10 cellular contexts compared by ENCODE assay signal in the genomic region with DNA sequence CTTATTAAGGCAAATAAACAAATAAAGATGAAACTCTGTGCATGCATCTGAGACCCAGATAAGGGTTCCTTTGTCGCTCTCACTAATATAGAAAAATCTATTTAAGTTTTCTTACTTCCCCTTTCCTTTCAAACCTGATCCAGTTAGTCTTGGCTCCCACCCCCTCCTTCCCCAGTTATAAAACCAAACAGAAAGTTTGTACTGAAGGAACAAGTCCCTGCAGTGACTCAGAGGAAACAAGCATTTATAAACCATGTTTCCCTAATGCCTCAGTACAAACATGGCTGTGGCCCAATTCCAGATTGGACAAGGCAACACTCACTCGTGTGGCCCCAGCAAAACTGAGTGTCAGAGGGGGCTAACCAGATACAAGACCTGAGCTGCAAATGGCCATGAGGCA.
DNase-seq lines count a peak whose midpoint lies in the region; ATAC-seq and TF ChIP-seq lines count a peak whose summit lies in the region.
"Had no signal": no experiment of that assay in that cellular context is flagged by ENCODE, and none has a peak within 500 bp of the region (broad histone marks: within the 10 kb centered on the region; RNA-seq: fewer than 3 reads in every experiment).

No MANE protein-coding gene starts in this region.

- TF ChIP-seq CTCF in SK-N-SH (IDR thresholded peaks at IDR 0.05), result no peak
- no peak for TF ChIP-seq CTCF in OCI-LY7 (conservative IDR thresholded peaks at IDR 0.05; ENCODE audit: low read length)
- no peak for TF ChIP-seq CTCF in fibroblast of villous mesenchyme (IDR thresholded peaks at IDR 0.05; ENCODE audit: insufficient read depth, low read depth, low read length)
- no peak for TF ChIP-seq CTCF in transverse colon (IDR thresholded peaks at IDR 0.05)

- H3F3A ChIP-seq in SK-N-SH (replicated peaks; ENCODE audit: insufficient read depth), result peaks cover 4% of the 10 kb centered on the region

- POLR2A ChIA-PET in SK-N-SH (lab: Yijun Ruan, JAX), result no interaction called here
- POLR2A ChIA-PET in OCI-LY7 (lab: Charles Lee), result interaction anchor here (1.1 to 1.7 kb wide), 3 partner anchors 10 to 20 kb away, joined by 3 to 5 read pairs (median 4); no protein-coding TSS in a partner anchor

- 43% methylated on average over 2 of the region's 2 CpGs for WGBS in SK-N-SH (ENCODE audit: low lambda C conversion rate)
- WGBS in transverse colon (ENCODE audit: low coverage in 1 of 2), 2 donors, result 30 to 36% methylated on average over 2 of the region's 2 CpGs

- no peaks in the 10 kb centered on the region for H4K20me1 ChIP-seq in SK-N-SH (ENCODE audit: insufficient read depth)
- H4K20me1 ChIP-seq in OCI-LY7 (ENCODE audit: insufficient read depth, low read length), result no peaks in the 10 kb centered on the region

- no peaks in the 10 kb centered on the region for H3K79me2 ChIP-seq in SK-N-SH (ENCODE audit: insufficient read depth)
- H3K79me2 ChIP-seq in OCI-LY7 (ENCODE audit: insufficient read depth, low read depth, low read length), result no peaks in the 10 kb centered on the region

- intact Hi-C loops in OCI-LY7 (cut with micrococcal nuclease; ENCODE audit: unreplicated experiment), result loop anchor here (10.0 kb wide), 1 partner anchor 457 kb away; no protein-coding TSS in a partner anchor
- intact Hi-C loops in transverse colon (cut with DNase I; ENCODE audit: low total_unique reads), result no loop called here

- in situ Hi-C loops in transverse colon (cut with MboI; ENCODE audit: low pct_ligation_motif_present in 1 of 4, low pct_unique_long_range_greater_than_20kb in 1 of 4, low sequenced_read_pairs in 3 of 4), result no loop called here

- no peak overlapping the region for H3K4me2 ChIP-seq in SK-N-SH
- peak overlapping the region; percentile 29 for H3K4me2 ChIP-seq in OCI-LY7 (ENCODE audit: low read length)

- 0 out of 2 replicates have a peak overlapping the region, but pooled peaks have one; percentile 1 for H2AFZ ChIP-seq in SK-N-SH (ENCODE audit: low read depth)
- peak overlapping the region; percentile 78 for H2AFZ ChIP-seq in OCI-LY7 (ENCODE audit: low read length)

- TF ChIP-seq POLR2A in transverse colon (IDR thresholded peaks at IDR 0.05), result no peak

- H3K36me3 ChIP-seq in SK-N-SH (replicated peaks in 1 of 2; ENCODE audit: control insufficient read depth in 1 of 2, insufficient read depth in 2 of 2, low read length in 1 of 2) (no peaks in the 10 kb centered on the region), OCI-LY7 (ENCODE audit: insufficient read depth, low read length) (no peaks in the 10 kb centered on the region), transverse colon (no peaks in the 10 kb centered on the region)

- no peak for ATAC-seq in SK-N-SH treated with all-trans-retinoic acid at 6 μM for 48 hours

- TF ChIP-seq RAD21 in SK-N-SH (IDR thresholded peaks at IDR 0.05; ENCODE audit: low read length), result no peak

- no peak overlapping the region for H3K4me3 ChIP-seq in SK-N-SH (ENCODE audit: low read depth in 2 of 2, low read length in 1 of 2)
- no peak overlapping the region for H3K4me3 ChIP-seq in OCI-LY7 (ENCODE audit: low read depth, low read length, poor library complexity, severe bottlenecking)
- no peak overlapping the region for H3K4me3 ChIP-seq in fibroblast of villous mesenchyme (ENCODE audit: low read depth, low read length)
- no peak overlapping the region for H3K4me3 ChIP-seq in transverse colon
- H3K4me3 ChIP-seq: lung, SK-N-MC had no signal

- H3K27me3 ChIP-seq in SK-N-SH (ENCODE audit: insufficient read depth) (no peaks in the 10 kb centered on the region), transverse colon (no peaks in the 10 kb centered on the region)

- no peak for TF ChIP-seq EP300 in SK-N-SH (IDR thresholded peaks at IDR 0.05; ENCODE audit: borderline replicate concordance in 1 of 2, low read depth in 1 of 2, low read length in 1 of 2)
- no peak for TF ChIP-seq EP300 in transverse colon (IDR thresholded peaks at IDR 0.05; ENCODE audit: low read depth)

- H3K4me1 ChIP-seq in SK-N-SH (ENCODE audit: control insufficient read depth in 1 of 2, insufficient read depth in 2 of 2, low read depth in 1 of 2, low read length in 1 of 2) (no peaks in the 10 kb centered on the region), OCI-LY7 (ENCODE audit: insufficient read depth, low read length, poor library complexity, severe bottlenecking) (peaks cover 10% of the 10 kb centered on the region), transverse colon (peaks cover 0 to 31% (median 2%) of the 10 kb centered on the region in 4 donors)

- H3K27ac ChIP-seq in SK-N-SH (ENCODE audit: low read depth in 2 of 2, low read length in 1 of 2) (no peak overlapping the region), OCI-LY7 (ENCODE audit: low read depth, low read length, poor library complexity, severe bottlenecking) (no peak overlapping the region), transverse colon (peak overlapping the region; percentile 52 to 67 (median 58)), substantia nigra (ENCODE audit: low read depth, low read length, poor library complexity, severe bottlenecking) (no peak overlapping the region)
- H3K27ac ChIP-seq: SK-N-MC had no signal

- H3K9ac ChIP-seq in SK-N-SH, result no peak overlapping the region

- BruUV-seq in OCI-LY7 (replicated peaks; lab: Mats Ljungman, UMichigan), result no TSS peak

- DNase-seq in SK-N-SH (no peak), OCI-LY7 (ENCODE audit: low spot score) (no peak), fibroblast of villous mesenchyme (ENCODE audit: low read depth) (peak; percentile 61), transverse colon (peak; percentile 24), DMS53 (lab: John Stamatoyannopoulos, UW) (no peak), HK-2 (ENCODE audit: unreplicated experiment) (no peak), substantia nigra (lab: John Stamatoyannopoulos, UW) (no peak)

- CTCF ChIA-PET in SK-N-SH (lab: Yijun Ruan, JAX) (interaction anchor here (1.0 kb wide), 1 partner anchor 11 kb away, joined by 5 read pairs; no protein-coding TSS in a partner anchor), OCI-LY7 (lab: Charles Lee; ENCODE audit: unreplicated experiment) (no interaction called here)

- H3K9me2 ChIP-seq in SK-N-SH, result no peaks in the 10 kb centered on the region
- H3K9me2 ChIP-seq in OCI-LY7 (ENCODE audit: insufficient read depth, low read length), result no peaks in the 10 kb centered on the region

- H3K9me3 ChIP-seq in SK-N-SH (no peaks in the 10 kb centered on the region), OCI-LY7 (ENCODE audit: low read length) (no peaks in the 10 kb centered on the region; the same call in 1 of the 2 replicates), transverse colon (peaks cover 0 to 5% of the 10 kb centered on the region in 2 donors)

TF ChIP-seq in SK-N-SH, 30 proteins besides CTCF, POLR2A, EP300 and RAD21:
- TF ChIP-seq, protein P1, sequence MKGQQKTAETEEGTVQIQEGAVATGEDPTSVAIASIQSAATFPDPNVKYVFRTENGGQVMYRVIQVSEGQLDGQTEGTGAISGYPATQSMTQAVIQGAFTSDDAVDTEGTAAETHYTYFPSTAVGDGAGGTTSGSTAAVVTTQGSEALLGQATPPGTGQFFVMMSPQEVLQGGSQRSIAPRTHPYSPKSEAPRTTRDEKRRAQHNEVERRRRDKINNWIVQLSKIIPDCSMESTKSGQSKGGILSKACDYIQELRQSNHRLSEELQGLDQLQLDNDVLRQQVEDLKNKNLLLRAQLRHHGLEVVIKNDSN (IDR thresholded peaks at IDR 0.05; ENCODE audit: borderline replicate concordance, low read depth), result no peak
- TF ChIP-seq SMC3 (IDR thresholded peaks at IDR 0.05; ENCODE audit: low read depth, low read length), result no peak

TF ChIP-seq in SK-N-SH treated with all-trans-retinoic acid at 6 μM for 48 hours, 23 proteins besides CTCF, POLR2A, EP300 and RAD21 (continues in another document):
- TF ChIP-seq BACH2 (CRISPR knock-in tag; IDR thresholded peaks at IDR 0.05; ENCODE audit: borderline replicate concordance), result no peak
- TF ChIP-seq ISL1 (CRISPR knock-in tag; IDR thresholded peaks at IDR 0.05), result no peak
- TF ChIP-seq ZNF70 (CRISPR knock-in tag; IDR thresholded peaks at IDR 0.05), result no peak
- TF ChIP-seq TCF4 (CRISPR knock-in tag; IDR thresholded peaks at IDR 0.05; ENCODE audit: borderline replicate concordance), result no peak
- TF ChIP-seq, protein P2, sequence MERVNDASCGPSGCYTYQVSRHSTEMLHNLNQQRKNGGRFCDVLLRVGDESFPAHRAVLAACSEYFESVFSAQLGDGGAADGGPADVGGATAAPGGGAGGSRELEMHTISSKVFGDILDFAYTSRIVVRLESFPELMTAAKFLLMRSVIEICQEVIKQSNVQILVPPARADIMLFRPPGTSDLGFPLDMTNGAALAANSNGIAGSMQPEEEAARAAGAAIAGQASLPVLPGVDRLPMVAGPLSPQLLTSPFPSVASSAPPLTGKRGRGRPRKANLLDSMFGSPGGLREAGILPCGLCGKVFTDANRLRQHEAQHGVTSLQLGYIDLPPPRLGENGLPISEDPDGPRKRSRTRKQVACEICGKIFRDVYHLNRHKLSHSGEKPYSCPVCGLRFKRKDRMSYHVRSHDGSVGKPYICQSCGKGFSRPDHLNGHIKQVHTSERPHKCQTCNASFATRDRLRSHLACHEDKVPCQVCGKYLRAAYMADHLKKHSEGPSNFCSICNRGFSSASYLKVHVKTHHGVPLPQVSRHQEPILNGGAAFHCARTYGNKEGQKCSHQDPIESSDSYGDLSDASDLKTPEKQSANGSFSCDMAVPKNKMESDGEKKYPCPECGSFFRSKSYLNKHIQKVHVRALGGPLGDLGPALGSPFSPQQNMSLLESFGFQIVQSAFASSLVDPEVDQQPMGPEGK (CRISPR knock-in tag; IDR thresholded peaks at IDR 0.05; ENCODE audit: borderline replicate concordance), result no peak
- TF ChIP-seq TOX (CRISPR knock-in tag; IDR thresholded peaks at IDR 0.05; ENCODE audit: borderline replicate concordance), result no peak
- TF ChIP-seq GLIS3 (CRISPR knock-in tag; IDR thresholded peaks at IDR 0.05), result no peak
- TF ChIP-seq ARNTL (CRISPR knock-in tag; IDR thresholded peaks at IDR 0.05; ENCODE audit: borderline replicate concordance, low read depth), result no peak
- TF ChIP-seq ZFP3 (CRISPR knock-in tag; IDR thresholded peaks at IDR 0.05), result no peak
- TF ChIP-seq, protein P3, sequence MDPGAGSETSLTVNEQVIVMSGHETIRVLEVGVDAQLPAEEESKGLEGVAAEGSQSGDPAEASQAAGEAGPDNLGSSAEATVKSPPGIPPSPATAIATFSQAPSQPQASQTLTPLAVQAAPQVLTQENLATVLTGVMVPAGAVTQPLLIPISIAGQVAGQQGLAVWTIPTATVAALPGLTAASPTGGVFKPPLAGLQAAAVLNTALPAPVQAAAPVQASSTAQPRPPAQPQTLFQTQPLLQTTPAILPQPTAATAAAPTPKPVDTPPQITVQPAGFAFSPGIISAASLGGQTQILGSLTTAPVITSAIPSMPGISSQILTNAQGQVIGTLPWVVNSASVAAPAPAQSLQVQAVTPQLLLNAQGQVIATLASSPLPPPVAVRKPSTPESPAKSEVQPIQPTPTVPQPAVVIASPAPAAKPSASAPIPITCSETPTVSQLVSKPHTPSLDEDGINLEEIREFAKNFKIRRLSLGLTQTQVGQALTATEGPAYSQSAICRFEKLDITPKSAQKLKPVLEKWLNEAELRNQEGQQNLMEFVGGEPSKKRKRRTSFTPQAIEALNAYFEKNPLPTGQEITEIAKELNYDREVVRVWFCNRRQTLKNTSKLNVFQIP (CRISPR knock-in tag; IDR thresholded peaks at IDR 0.05; ENCODE audit: borderline replicate concordance, low read depth), result no peak
- TF ChIP-seq SNAI2 (CRISPR knock-in tag; IDR thresholded peaks at IDR 0.05), result no peak
- no peak for TF ChIP-seq ZNF565 (CRISPR knock-in tag; conservative IDR thresholded peaks at IDR 0.05; ENCODE audit: low read depth)

Comparison
In these comparisons a context has a peak if more than half of its experiments do, and no peak if none do; other contexts are left out.
1. DNase-seq: peak in fibroblast of villous mesenchyme (single experiment) and transverse colon (single experiment); none in SK-N-SH (single experiment), OCI-LY7 (single experiment), DMS53 (single experiment), HK-2 (single experiment) and substantia nigra (0 of 49).
2. H3K27ac ChIP-seq: peak in transverse colon (4 of 4); none in SK-N-SH (0 of 2), OCI-LY7 (single experiment) and substantia nigra (single experiment).